In the genomic region with DNA sequence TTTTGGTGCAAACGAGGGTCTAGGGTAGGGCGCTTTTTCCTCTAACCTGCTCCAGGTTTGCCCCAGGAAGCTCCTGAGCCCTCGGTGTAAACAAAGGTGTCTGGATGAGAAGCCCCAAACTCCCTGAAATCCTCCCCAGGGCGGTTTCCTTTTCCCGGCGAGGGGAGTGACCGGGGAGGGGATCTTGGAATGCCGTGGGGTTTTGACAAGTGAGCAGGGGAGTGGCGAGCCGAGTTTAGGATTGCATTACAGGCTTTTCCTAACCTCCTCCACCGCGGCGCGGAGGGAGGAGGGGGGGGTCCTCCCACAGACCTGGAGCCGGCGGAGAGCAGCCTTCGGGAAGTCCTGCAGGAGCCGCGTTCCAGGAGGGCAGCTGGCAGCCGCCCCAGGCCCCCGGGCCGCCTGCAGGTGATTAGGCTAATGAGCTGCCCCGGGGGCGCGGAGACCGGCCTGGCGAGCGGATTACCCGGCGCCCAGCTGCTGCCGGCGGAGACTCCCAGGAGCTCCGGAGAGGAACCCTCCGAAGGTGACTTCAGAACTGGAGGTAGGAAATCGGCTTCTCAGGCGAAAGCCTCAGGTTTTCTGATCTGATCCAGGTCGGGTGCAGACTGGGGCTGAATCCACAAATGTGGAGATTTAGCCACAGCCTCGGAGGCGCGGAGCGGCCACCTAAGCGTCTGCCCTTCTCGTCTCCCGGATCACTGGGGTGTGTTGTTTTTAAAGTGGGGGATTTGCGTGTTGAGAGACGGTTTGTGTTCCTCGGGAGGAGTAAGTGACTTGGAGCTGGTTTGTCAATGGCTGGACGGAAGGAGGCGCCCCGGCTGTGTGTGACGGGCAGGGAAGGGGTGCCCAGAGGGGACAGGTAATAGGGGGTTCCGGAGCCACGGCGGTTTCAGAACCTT, we compare ENCODE assay signal across 8 cellular contexts.
DNase-seq lines count a peak whose midpoint lies in the region; ATAC-seq and TF ChIP-seq lines count a peak whose summit lies in the region.

No MANE protein-coding gene starts in this region.

- in situ Hi-C loops in GM13977 (cut with MboI; ENCODE audit: low pct_unique_long_range_greater_than_20kb, low sequenced_read_pairs, unreplicated experiment) = no loop called here

- H3K27me3 ChIP-seq in neural cell (ENCODE audit: insufficient read depth, low read depth, low read length) = peaks cover 30% of the 10 kb centered on the region

- CTCF ChIA-PET in AG04449 (lab: Yijun Ruan, JAX) = interaction anchor here (0.8 to 1.0 kb wide), 2 partner anchors 31 to 222 kb away, joined by 4 read pairs; no protein-coding TSS in a partner anchor
- CTCF ChIA-PET in activated naive CD4-positive, alpha-beta T cell treated with anti-CD3 and anti-CD28 coated beads, Interleukin-2, amount 10 ng/mL, durations not matched to agents 7 days and 5 days (lab: Charles Lee) = interaction anchor here (0.9 to 1.2 kb wide), 3 partner anchors 29 to 222 kb away, joined by 3 to 6 read pairs (median 3); no protein-coding TSS in a partner anchor

- H3K4me1 Mint-ChIP-seq in activated naive CD4-positive, alpha-beta T cell treated with anti-CD3 and anti-CD28 coated beads, Interleukin-2, amount 10 ng/mL, durations not matched to agents 7 days and 5 days = peaks cover 19% of the 10 kb centered on the region

- TF ChIP-seq EP300 in neural cell (conservative IDR thresholded peaks at IDR 0.05; ENCODE audit: poor library complexity, severe bottlenecking) = no peak

- H3K9me3 ChIP-seq in neural cell (ENCODE audit: low read length) = peaks cover 6% of the 10 kb centered on the region

- peak overlapping the region; percentile 7 for H2AFZ ChIP-seq in neural cell (ENCODE audit: low read depth, low read length)

- peak overlapping the region; percentile 57 for H3K9ac ChIP-seq in neural cell (ENCODE audit: low read length)

- TF ChIP-seq RAD21 in neural cell (conservative IDR thresholded peaks at IDR 0.05) = no peak

- POLR2A ChIA-PET in AG04449 (lab: Yijun Ruan, JAX) = no interaction called here

- H3K9me3 Mint-ChIP-seq in activated naive CD4-positive, alpha-beta T cell treated with anti-CD3 and anti-CD28 coated beads, Interleukin-2, amount 10 ng/mL, durations not matched to agents 7 days and 5 days = peaks cover 13% of the 10 kb centered on the region

- H3K79me2 ChIP-seq in neural cell (replicated peaks; ENCODE audit: insufficient read depth, low read length) = no peaks in the 10 kb centered on the region

- H3K27ac ChIP-seq in neural cell (ENCODE audit: low read length) = no peak overlapping the region

- peaks cover 43% of the 10 kb centered on the region for H3K27me3 Mint-ChIP-seq in activated naive CD4-positive, alpha-beta T cell treated with anti-CD3 and anti-CD28 coated beads, Interleukin-2, amount 10 ng/mL, durations not matched to agents 7 days and 5 days

- H3K9me2 ChIP-seq in neural cell (ENCODE audit: insufficient read depth, low read length) = no peaks in the 10 kb centered on the region

- DNase-seq in AG04449 (ENCODE audit: low read depth, low spot score) = no peak
- peak; percentile 82 for DNase-seq in M059J (ENCODE audit: low read depth)
- peak; percentile 29 for DNase-seq in activated naive CD4-positive, alpha-beta T cell treated with anti-CD3 and anti-CD28 coated beads, Interleukin-2, amount 10 ng/mL, durations not matched to agents 7 days and 5 days
- peak; percentile 77 for DNase-seq in globus pallidus (ENCODE audit: low spot score)
- DNase-seq in GM13977 (ENCODE audit: low spot score) = no peak
- no peak for DNase-seq in HuH-7.5 (ENCODE audit: low spot score)

- peak overlapping the region; percentile 52 for H3K4me3 Mint-ChIP-seq in activated naive CD4-positive, alpha-beta T cell treated with anti-CD3 and anti-CD28 coated beads, Interleukin-2, amount 10 ng/mL, durations not matched to agents 7 days and 5 days

- H3K4me3 ChIP-seq in AG04449 (ENCODE audit: low read depth, low read length) (peak overlapping the region; percentile 41), neural cell (ENCODE audit: low read length) (peak overlapping the region; percentile 68)

- no peaks in the 10 kb centered on the region for H3K36me3 ChIP-seq in neural cell (ENCODE audit: insufficient read depth, low read length)

- peak overlapping the region; percentile 81 for H3K4me2 ChIP-seq in neural cell (ENCODE audit: low read length)

- no peak for TF ChIP-seq CTCF in AG04449 (IDR thresholded peaks at IDR 0.05; ENCODE audit: insufficient read depth, low read length, missing control alignments)
- TF ChIP-seq CTCF in neural cell (IDR thresholded peaks at IDR 0.05; ENCODE audit: poor library complexity, severe bottlenecking) = peak; percentile 52
- TF ChIP-seq CTCF in GM13977 (IDR thresholded peaks at IDR 0.05; ENCODE audit: extremely low read depth, insufficient read depth, missing control alignments) = no peak

- H3F3A ChIP-seq in neural cell (ENCODE audit: insufficient read depth, low read length, poor library complexity, severe bottlenecking) = no peaks in the 10 kb centered on the region

- H3K27ac Mint-ChIP-seq in activated naive CD4-positive, alpha-beta T cell treated with anti-CD3 and anti-CD28 coated beads, Interleukin-2, amount 10 ng/mL, durations not matched to agents 7 days and 5 days = no peak overlapping the region

- no peaks in the 10 kb centered on the region for H3K36me3 Mint-ChIP-seq in activated naive CD4-positive, alpha-beta T cell treated with anti-CD3 and anti-CD28 coated beads, Interleukin-2, amount 10 ng/mL, durations not matched to agents 7 days and 5 days

- H4K20me1 ChIP-seq in neural cell (ENCODE audit: insufficient read depth) = no peaks in the 10 kb centered on the region

- ATAC-seq in GM19455 (IDR thresholded peaks at IDR 0.05; ENCODE audit: unreplicated experiment) = no peak

TF ChIP-seq in neural cell, 6 proteins besides CTCF, POLR2A, EP300 and RAD21:
- TF ChIP-seq POLR2AphosphoS5 (IDR thresholded peaks at IDR 0.05) (no peak), SMC3 (conservative IDR thresholded peaks at IDR 0.05; ENCODE audit: poor library complexity) (peak; percentile 28)

Comparison
In these comparisons a context has a peak if more than half of its experiments do, and no peak if none do; other contexts are left out.
1. DNase-seq: peak in M059J (single experiment), activated naive CD4-positive, alpha-beta T cell treated with anti-CD3 and anti-CD28 coated beads, Interleukin-2, amount 10 ng/mL, durations not matched to agents 7 days and 5 days (single experiment) and globus pallidus (single experiment); none in AG04449 (single experiment), GM13977 (single experiment) and HuH-7.5 (single experiment).